ENCODE assay signal across 8 cellular contexts in the genomic region with DNA sequence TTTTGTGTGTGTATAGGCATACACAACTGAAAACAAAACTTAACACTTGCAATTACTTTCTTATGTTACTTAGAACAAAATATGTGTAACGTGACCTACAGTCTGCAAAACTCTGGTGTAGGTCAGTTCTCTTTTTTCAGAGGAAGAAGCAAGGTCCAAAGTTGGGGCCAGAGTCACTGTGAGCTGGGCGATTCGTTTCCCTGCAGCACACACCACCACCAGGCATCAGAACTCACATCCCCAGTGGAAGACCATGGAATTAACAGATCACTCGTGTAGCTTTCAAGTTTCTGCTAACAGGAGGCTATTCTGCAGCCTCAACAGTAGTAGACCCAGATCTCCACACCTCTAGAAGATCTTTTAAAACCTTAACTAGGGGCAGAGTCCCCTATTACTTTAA. TPM values are rescaled to one million over a fixed set of nuclear protein-coding genes. Genes with fewer than 3 reads are reported as not detected.
DNase-seq lines count a peak whose midpoint lies in the region; ATAC-seq and TF ChIP-seq lines count a peak whose summit lies in the region.

No MANE protein-coding gene starts in this region.

- H3K27ac ChIP-seq in tibial artery: peak overlapping the region; percentile 63 to 70

- H3K4me1 Mint-ChIP-seq in activated CD4-positive, alpha-beta T cell treated with anti-CD3 and anti-CD28 coated beads, Interleukin-2, amount 10 ng/mL, durations not matched to agents 24 days and 14 days: peaks cover 90% of the 10 kb centered on the region
- H3K4me1 Mint-ChIP-seq in memory B cell: peaks cover 71% of the 10 kb centered on the region

- peaks cover 0 to 81% (median 48%) of the 10 kb centered on the region in 4 donors for H3K4me1 ChIP-seq in tibial artery

- no peaks in the 10 kb centered on the region for H3K9me3 Mint-ChIP-seq in activated CD4-positive, alpha-beta T cell treated with anti-CD3 and anti-CD28 coated beads, Interleukin-2, amount 10 ng/mL, durations not matched to agents 24 days and 14 days
- no peaks in the 10 kb centered on the region for H3K9me3 Mint-ChIP-seq in memory B cell

- H3K9me3 ChIP-seq in tibial artery: no peaks in the 10 kb centered on the region

- H3K27me3 ChIP-seq in tibial artery: no peaks in the 10 kb centered on the region

- ATAC-seq in memory B cell (ENCODE audit: low read depth) (no peak), HG02571 (IDR thresholded peaks at IDR 0.05; ENCODE audit: unreplicated experiment) (no peak)

- peak overlapping the region; percentile 73 for H3K4me3 Mint-ChIP-seq in activated CD4-positive, alpha-beta T cell treated with anti-CD3 and anti-CD28 coated beads, Interleukin-2, amount 10 ng/mL, durations not matched to agents 24 days and 14 days
- H3K4me3 Mint-ChIP-seq in memory B cell: peak overlapping the region; percentile 64

- H3K27ac Mint-ChIP-seq in activated CD4-positive, alpha-beta T cell treated with anti-CD3 and anti-CD28 coated beads, Interleukin-2, amount 10 ng/mL, durations not matched to agents 24 days and 14 days: peak overlapping the region; percentile 71
- peak overlapping the region; percentile 49 for H3K27ac Mint-ChIP-seq in memory B cell

- TF ChIP-seq CTCF in cardiac fibroblast (IDR thresholded peaks at IDR 0.05; ENCODE audit: low read depth, low read length) (no peak), tibial artery (IDR thresholded peaks at IDR 0.05) (peak in 1 of 2 experiments; percentile 18)

- no peak for DNase-seq in activated CD4-positive, alpha-beta T cell treated with anti-CD3 and anti-CD28 coated beads, Interleukin-2, amount 10 ng/mL, durations not matched to agents 24 days and 14 days
- DNase-seq in activated CD4-positive, alpha-beta T cell treated with anti-CD3 and anti-CD28 coated beads for 1 hour: no peak
- DNase-seq in cardiac fibroblast (ENCODE audit: low read depth in 2 of 2) (peak; percentile 14 to 19), memory B cell (ENCODE audit: low spot score in 2 of 2) (no peak), tibial artery (no peak), NCI-H526 treated with DMSO at 0.1 percent for 48 hours (lab: John Stamatoyannopoulos, UW) (no peak), NCI-H2196 treated with DMSO at 0.1 percent for 48 hours (lab: John Stamatoyannopoulos, UW; ENCODE audit: unreplicated experiment) (no peak)

- H3K36me3 Mint-ChIP-seq in activated CD4-positive, alpha-beta T cell treated with anti-CD3 and anti-CD28 coated beads, Interleukin-2, amount 10 ng/mL, durations not matched to agents 24 days and 14 days (ENCODE audit: low read depth): peaks cover 27% of the 10 kb centered on the region
- H3K36me3 Mint-ChIP-seq in memory B cell: peaks cover 7% of the 10 kb centered on the region

- H3K36me3 ChIP-seq in tibial artery: no peaks in the 10 kb centered on the region

- H3K4me3 ChIP-seq in cardiac fibroblast (replicated peaks in 1 of 2; ENCODE audit: low read depth in 2 of 2, low read length in 2 of 2): no peak overlapping the region
- peak overlapping the region; percentile 10 to 16 for H3K4me3 ChIP-seq in tibial artery

- intact Hi-C loops in activated CD4-positive, alpha-beta T cell treated with anti-CD3 and anti-CD28 coated beads, Interleukin-2, amount 10 ng/mL, durations not matched to agents 24 days and 14 days (cut with micrococcal nuclease): loop anchor here (1.0 to 5.0 kb wide), 2 partner anchors 22 to 37 kb away; no protein-coding TSS in a partner anchor
- intact Hi-C loops in tibial artery (cut with DNase I; ENCODE audit: low total_unique reads): no loop called here

- no peaks in the 10 kb centered on the region for H3K27me3 Mint-ChIP-seq in activated CD4-positive, alpha-beta T cell treated with anti-CD3 and anti-CD28 coated beads, Interleukin-2, amount 10 ng/mL, durations not matched to agents 24 days and 14 days
- no peaks in the 10 kb centered on the region for H3K27me3 Mint-ChIP-seq in memory B cell

RNA-seq across cellular contexts. Expression of gene ANP32A, which starts 25.8 kb away (rescaled TPM):
- total RNA-seq in activated CD4-positive, alpha-beta T cell treated with anti-CD3 and anti-CD28 coated beads, Interleukin-2, amount 10 ng/mL, durations not matched to agents 24 days and 14 days: 280 and 302 TPM in 2 replicates

Comparison
In these comparisons a context has a peak if more than half of its experiments do, and no peak if none do; other contexts are left out.
1. DNase-seq: peak in cardiac fibroblast (2 of 2); none in activated CD4-positive, alpha-beta T cell treated with anti-CD3 and anti-CD28 coated beads, Interleukin-2, amount 10 ng/mL, durations not matched to agents 24 days and 14 days (single experiment), activated CD4-positive, alpha-beta T cell treated with anti-CD3 and anti-CD28 coated beads for 1 hour (single experiment), memory B cell (0 of 2), tibial artery (0 of 2), NCI-H526 treated with DMSO at 0.1 percent for 48 hours (single experiment) and NCI-H2196 treated with DMSO at 0.1 percent for 48 hours (single experiment).
2. H3K4me3 ChIP-seq: peak in tibial artery (2 of 2); none in cardiac fibroblast (0 of 2).